In the genomic region with DNA sequence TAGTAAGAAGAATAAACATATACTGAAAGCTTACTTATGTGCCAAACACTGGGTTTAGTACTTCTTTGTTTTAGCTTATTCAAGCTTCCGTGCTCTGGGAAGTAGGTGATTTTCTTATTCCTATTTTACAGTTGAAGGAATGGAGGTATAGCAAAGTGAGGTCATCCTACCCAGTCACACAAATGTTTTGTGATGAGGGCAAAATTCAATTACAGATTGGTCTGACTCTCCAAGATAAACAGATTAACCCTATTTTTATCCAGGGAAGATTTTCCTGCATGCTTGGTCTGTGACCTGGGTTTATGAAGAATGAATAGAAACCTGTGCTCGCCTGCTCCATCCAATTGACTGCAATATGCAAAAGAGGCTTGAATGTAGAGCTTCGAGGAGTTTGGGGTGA, we compare ENCODE assay signal across 24 cellular contexts.
"Had no signal": no experiment of that assay in that cellular context is flagged by ENCODE, and none has a peak within 500 bp of the region (broad histone marks: within the 10 kb centered on the region; RNA-seq: fewer than 3 reads in every experiment).

No MANE protein-coding gene starts in this region.

- H3K4me3 Mint-ChIP-seq: effector memory CD8-positive, alpha-beta T cell; memory B cell; natural killer cell; neural crest cell; stimulated activated naive CD8-positive, alpha-beta T cell treated with anti-CD3 and anti-CD28 coated beads, Interleukin-15, amount 100 ng/mL, for 72 hours; type B pancreatic cell had no signal

- H3K4me2 ChIP-seq: smooth muscle cell had no signal

- H3K9me3 Mint-ChIP-seq: effector memory CD8-positive, alpha-beta T cell; natural killer cell; neural crest cell; stimulated activated naive CD8-positive, alpha-beta T cell treated with anti-CD3 and anti-CD28 coated beads, Interleukin-15, amount 100 ng/mL, for 72 hours; type B pancreatic cell had no signal

- H3K27me3 Mint-ChIP-seq: type B pancreatic cell had no signal

- H3K27ac Mint-ChIP-seq: effector memory CD8-positive, alpha-beta T cell; memory B cell; natural killer cell; stimulated activated naive CD8-positive, alpha-beta T cell treated with anti-CD3 and anti-CD28 coated beads, Interleukin-15, amount 100 ng/mL, for 72 hours; type B pancreatic cell had no signal

- H3K4me3 ChIP-seq: gastrocnemius medialis, lung, prostate gland, right atrium auricular region, smooth muscle cell, thyroid gland had no signal

- ATAC-seq: effector memory CD8-positive, alpha-beta T cell; gastrocnemius medialis; left lobe of liver; natural killer cell; sciatic nerve; stimulated activated naive CD8-positive, alpha-beta T cell treated with anti-CD3 and anti-CD28 coated beads, Interleukin-15, amount 100 ng/mL, for 72 hours had no signal

- H3K27me3 ChIP-seq: gastrocnemius medialis, right atrium auricular region, thyroid gland had no signal

- DNase-seq: cortex of kidney; effector memory CD8-positive, alpha-beta T cell; foreskin fibroblast; gastrocnemius medialis; head of caudate nucleus; kidney; natural killer cell; nucleus accumbens; stimulated activated CD4-positive, alpha-beta T cell treated with anti-CD3 and anti-CD28 coated beads, Interleukin-12 subunit alpha, Interleukin-12 subunit beta, amount 100 ng/mL, for 4 hours; stimulated activated CD4-positive, alpha-beta T cell treated with anti-CD3 and anti-CD28 coated beads, Interleukin-1b, Interleukin-23, amount 100 ng/mL, for 48 hours; stimulated activated CD4-positive, alpha-beta T cell treated with anti-CD3 and anti-CD28 coated beads, Interleukin-4, amount 100 ng/mL, for 1 hour; stimulated activated CD8-positive, alpha-beta memory T cell treated with anti-CD3 and anti-CD28 coated beads, Interleukin-4, amount 100 ng/mL, for 48 hours; stimulated activated naive CD4-positive, alpha-beta T cell; stimulated activated naive CD8-positive, alpha-beta T cell treated with anti-CD3 and anti-CD28 coated beads, Interleukin-15, amount 100 ng/mL, for 72 hours; thyroid gland had no signal

- H3K27ac ChIP-seq: gastrocnemius medialis, right atrium auricular region, thyroid gland had no signal

- H3K9me3 ChIP-seq: gastrocnemius medialis, prostate gland, right atrium auricular region, thyroid gland had no signal

- H3K4me1 Mint-ChIP-seq: natural killer cell; stimulated activated naive CD8-positive, alpha-beta T cell treated with anti-CD3 and anti-CD28 coated beads, Interleukin-15, amount 100 ng/mL, for 72 hours had no signal

- H3K4me1 ChIP-seq: gastrocnemius medialis, prostate gland, right atrium auricular region, thyroid gland had no signal

- H3K36me3 Mint-ChIP-seq: memory B cell, natural killer cell had no signal

- H3K36me3 ChIP-seq: gastrocnemius medialis, prostate gland, right atrium auricular region, thyroid gland had no signal
